In the genomic region with DNA sequence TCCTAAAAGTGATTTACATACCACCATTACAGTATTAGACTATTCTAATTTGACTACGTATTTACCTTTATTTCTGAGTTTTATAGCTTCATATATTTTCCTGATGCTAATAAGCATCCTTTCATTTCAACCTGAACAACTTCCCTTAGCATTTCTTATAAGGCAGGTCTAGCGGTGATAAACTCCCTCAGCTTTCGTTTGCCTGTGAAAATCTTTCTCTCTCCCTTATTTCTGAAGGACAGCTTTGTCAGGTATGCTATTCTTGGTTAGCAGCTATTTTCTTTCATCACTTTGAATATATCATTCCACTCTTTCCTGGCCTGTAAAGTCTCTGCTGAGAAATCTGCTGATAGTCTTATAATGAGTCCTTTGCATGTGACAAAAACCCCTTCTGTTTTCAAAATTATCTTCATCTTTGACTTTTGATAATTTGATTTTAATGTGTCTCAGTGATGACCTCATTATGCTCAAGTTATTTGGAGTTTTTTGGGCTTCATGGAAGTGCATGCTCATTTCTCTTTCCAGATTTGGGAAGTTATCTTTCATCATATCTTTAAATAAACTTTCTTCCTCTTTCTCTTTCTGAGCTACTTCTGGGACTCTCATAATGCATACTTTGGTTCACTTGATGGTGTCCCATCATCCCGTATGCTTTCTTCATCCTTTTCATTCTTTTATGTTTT, we compare ENCODE assay signal across 24 cellular contexts.
"Had no signal": no experiment of that assay in that cellular context is flagged by ENCODE, and none has a peak within 500 bp of the region (broad histone marks: within the 10 kb centered on the region; RNA-seq: fewer than 3 reads in every experiment).

No MANE protein-coding gene starts in this region.

- H3K36me3 Mint-ChIP-seq: IgD-negative memory B cell had no signal

- H3K4me3 ChIP-seq: K562, SJSA1, SK-N-MC had no signal

- H3K9me3 ChIP-seq: SJSA1 had no signal

- H3K27ac Mint-ChIP-seq: IgD-negative memory B cell had no signal

- H3K4me1 ChIP-seq: SJSA1 had no signal

- H3K4me1 Mint-ChIP-seq: IgD-negative memory B cell had no signal

- H3K27me3 Mint-ChIP-seq: IgD-negative memory B cell had no signal

- H3K27ac ChIP-seq: KMS-11, SJSA1, SK-N-MC had no signal

- H3K36me3 ChIP-seq: SJSA1 had no signal

- DNase-seq: Kasumi-1, MM.1S, NCI-H1048, NCI-H1105, NCI-H1417, NCI-H1436 treated with DMSO at 0.1 percent for 48 hours, NCI-H1694, NCI-H1930, NCI-H2081 treated with DMSO at 0.1 percent for 48 hours, NCI-H2171, NCI-H226, NCI-H446, NCI-H510A, NCI-H524 treated with DMSO at 0.1 percent for 48 hours, NCI-H69, NCI-H774, PC-3, SIG-M5, T-helper 2 cell had no signal
